1 cellular context compared by ENCODE assay signal in genomic region chr20:31695849-31696804, GRCh38.
A peak's percentile ranks its signal among the peaks of the same experiment; 100 is the strongest.
TF ChIP-seq lines count a peak whose summit lies in the region.

No MANE protein-coding gene starts in this region.

TF ChIP-seq in HepG2, 621 proteins besides CTCF, POLR2A, EP300 and RAD21 (continued from another document and continues in another):
- TF ChIP-seq SNAPC4 (CRISPR knock-in tag; IDR thresholded peaks at IDR 0.05) (peak; percentile 57; the same call in 1 of the 2 replicates), HOMEZ (CRISPR knock-in tag; IDR thresholded peaks at IDR 0.05; ENCODE audit: low read depth) (peak; percentile 96), ATF7 (IDR thresholded peaks at IDR 0.05) (peak; percentile 88), ATF7 (CRISPR knock-in tag; IDR thresholded peaks at IDR 0.05) (peak; percentile 99), POGK (CRISPR knock-in tag; conservative IDR thresholded peaks at IDR 0.05) (peak; percentile 98), FOXO1 (CRISPR knock-in tag; IDR thresholded peaks at IDR 0.05) (peak; percentile 100), MED13 (CRISPR knock-in tag; IDR thresholded peaks at IDR 0.05) (peak; percentile 99), HDAC2 (CRISPR knock-in tag; IDR thresholded peaks at IDR 0.05) (peak; percentile 100), HIC2 (CRISPR knock-in tag; IDR thresholded peaks at IDR 0.05; ENCODE audit: low read depth) (peak; percentile 97), TAF1 (CRISPR knock-in tag; IDR thresholded peaks at IDR 0.05) (peak; percentile 72), TEAD2 (CRISPR knock-in tag; IDR thresholded peaks at IDR 0.05) (no peak), SMARCE1 (IDR thresholded peaks at IDR 0.05; ENCODE audit: borderline replicate concordance) (0 out of 2 replicates have a peak, but pooled peaks have one; percentile 21), ZNF747 (CRISPR knock-in tag; IDR thresholded peaks at IDR 0.05; ENCODE audit: borderline replicate concordance) (no peak), JDP2 (CRISPR knock-in tag; IDR thresholded peaks at IDR 0.05; ENCODE audit: borderline replicate concordance) (peak; percentile 82; the same call in 1 of the 2 replicates), HNF4A (CRISPR knock-in tag; IDR thresholded peaks at IDR 0.05) (peak; percentile 100), ARNT2 (CRISPR knock-in tag; IDR thresholded peaks at IDR 0.05; ENCODE audit: low read depth) (peak; percentile 83; the same call in 1 of the 2 replicates), USF2 (IDR thresholded peaks at IDR 0.05; ENCODE audit: low read depth, low read length) (no peak), USF2 (CRISPR knock-in tag; IDR thresholded peaks at IDR 0.05; ENCODE audit: borderline replicate concordance) (no peak), BRCA1 (CRISPR knock-in tag; IDR thresholded peaks at IDR 0.05) (no peak; the same call in 1 of the 2 replicates), NCOA5 (CRISPR knock-in tag; IDR thresholded peaks at IDR 0.05) (no peak), HOXA3 (CRISPR knock-in tag; IDR thresholded peaks at IDR 0.05) (peak; percentile 99), JUN (CRISPR knock-in tag; IDR thresholded peaks at IDR 0.05) (peak; percentile 100), ATF4 (CRISPR knock-in tag; IDR thresholded peaks at IDR 0.05) (peak in 1 of 2 experiments; percentile 98; a peak in 2 of 4 replicates), ZMAT5 (CRISPR knock-in tag; IDR thresholded peaks at IDR 0.05; ENCODE audit: borderline replicate concordance, low read depth) (no peak), PAXIP1 (CRISPR knock-in tag; conservative IDR thresholded peaks at IDR 0.05) (peak; percentile 99), BHLHE40 (IDR thresholded peaks at IDR 0.05; ENCODE audit: low read length) (peak; percentile 71), ARID5B (CRISPR knock-in tag; IDR thresholded peaks at IDR 0.05) (peak; percentile 100), ZNF224 (CRISPR knock-in tag; IDR thresholded peaks at IDR 0.05) (no peak; the same call in 1 of the 2 replicates), TCF12 (IDR thresholded peaks at IDR 0.05) (no peak), TCF12 (CRISPR knock-in tag; IDR thresholded peaks at IDR 0.05) (peak; percentile 99), SP4 (CRISPR knock-in tag; IDR thresholded peaks at IDR 0.05) (peak; percentile 79; the same call in 1 of the 2 replicates), MXD4 (CRISPR knock-in tag; IDR thresholded peaks at IDR 0.05) (peak; percentile 92), ZNF710 (CRISPR knock-in tag; IDR thresholded peaks at IDR 0.05; ENCODE audit: borderline replicate concordance) (peak; percentile 98), ZFAT (CRISPR knock-in tag; conservative IDR thresholded peaks at IDR 0.05) (no peak)
